8 cellular contexts compared by ENCODE assay signal in the genomic region with DNA sequence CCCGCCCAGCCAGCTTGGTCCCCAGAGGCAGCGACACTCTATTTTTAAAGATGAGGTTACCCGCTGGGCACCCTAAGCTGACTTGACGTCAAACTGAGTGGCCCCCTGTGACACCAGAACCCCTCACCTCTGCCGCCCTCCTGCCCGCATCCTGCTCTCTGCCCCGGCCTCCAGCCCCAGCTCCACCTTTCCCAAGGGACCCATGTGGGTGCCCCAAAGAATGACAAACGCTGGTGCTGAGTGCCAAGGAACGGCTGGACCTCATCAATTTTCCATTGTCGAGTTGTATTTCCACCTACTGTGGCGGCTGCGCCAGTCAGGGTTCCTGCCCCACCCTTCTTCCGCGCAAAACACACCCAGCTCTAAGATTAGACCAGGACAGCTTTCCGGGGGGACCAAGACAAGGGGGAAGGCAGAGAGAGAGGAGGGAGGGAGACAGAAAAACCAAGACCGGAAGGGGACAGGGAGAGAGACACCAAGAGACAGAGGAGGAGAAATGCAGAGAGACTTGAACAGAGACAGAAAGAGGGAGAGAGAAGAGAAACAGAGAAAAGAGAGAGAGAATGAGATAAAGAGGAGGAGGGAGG. TPM values are rescaled to one million over a fixed set of nuclear protein-coding genes. Genes with fewer than 3 reads are reported as not detected.
A peak's percentile ranks its signal among the peaks of the same experiment; 100 is the strongest.
DNase-seq lines count a peak whose midpoint lies in the region; ATAC-seq, FAIRE-seq and TF ChIP-seq lines count a peak whose summit lies in the region.

No MANE protein-coding gene starts in this region.

- H3K9me3 ChIP-seq in CD8-positive, alpha-beta T cell (ENCODE audit: low read length) = no peaks in the 10 kb centered on the region
- no peaks in the 10 kb centered on the region for H3K9me3 ChIP-seq in IMR-90 (ENCODE audit: control insufficient read depth, insufficient read depth, low read length)
- H3K9me3 ChIP-seq in K562 (replicated peaks; ENCODE audit: control insufficient read depth, insufficient read depth, low read depth, low read length) = no peaks in the 10 kb centered on the region
- no peaks in the 10 kb centered on the region for H3K9me3 ChIP-seq in mucosa of descending colon

- BruUV-seq in IMR-90 (replicated peaks; lab: Mats Ljungman, UMichigan) (no TSS peak), K562 (replicated peaks; lab: Mats Ljungman, UMichigan) (no TSS peak)

- TF ChIP-seq RAD21 in IMR-90 (IDR thresholded peaks at IDR 0.05; ENCODE audit: low read length) (no peak), K562 (CRISPR knock-in tag; conservative IDR thresholded peaks at IDR 0.05 in 1 of 2, IDR thresholded peaks at IDR 0.05 in 1 of 2) (no peak)

- peak overlapping the region; percentile 61 for H3K27ac ChIP-seq in CD8-positive, alpha-beta T cell (ENCODE audit: low read depth, low read length)
- H3K27ac ChIP-seq in IMR-90 (ENCODE audit: insufficient read depth, low read length) = no peak overlapping the region
- peak overlapping the region; percentile 78; the same call in 2 of the 3 replicates for H3K27ac ChIP-seq in K562 (ENCODE audit: extremely low read depth, low read depth, low read length)

- no peak overlapping the region for H2BK5ac ChIP-seq in IMR-90 (ENCODE audit: low read depth, low read length, poor library complexity, severe bottlenecking)

- ATAC-seq in CD8-positive, alpha-beta T cell = no peak
- ATAC-seq in IMR-90 (ENCODE audit: low read depth) (no peak), K562 (peak; percentile 49), mucosa of descending colon (peak; percentile 5), GM21515 (IDR thresholded peaks at IDR 0.05; ENCODE audit: unreplicated experiment) (no peak), HG03135 (IDR thresholded peaks at IDR 0.05; ENCODE audit: unreplicated experiment) (no peak), HG03108 (IDR thresholded peaks at IDR 0.05; ENCODE audit: unreplicated experiment) (no peak)

- H3K23ac ChIP-seq in IMR-90 (ENCODE audit: low read depth, low read length) = peak overlapping the region; percentile 49; the same call in 1 of the 2 replicates

- CTCF ChIA-PET in CD8-positive, alpha-beta T cell (lab: Charles Lee) = interaction anchor here (0.6 to 1.5 kb wide), 4 partner anchors 11 to 102 kb away, joined by 3 to 5 read pairs (median 4); no protein-coding TSS in a partner anchor
- CTCF ChIA-PET in IMR-90 (lab: Yijun Ruan, JAX) (no interaction called here), K562 (lab: Yijun Ruan, JAX; ENCODE audit: low intra/inter-chr PET ratio) (no interaction called here)

- no peak overlapping the region for H3K18ac ChIP-seq in IMR-90 (ENCODE audit: low read depth, low read length)

- H3K4me3 Mint-ChIP-seq in CD8-positive, alpha-beta T cell = peak overlapping the region; percentile 95

- no peak for TF ChIP-seq CTCF in CD8-positive, alpha-beta T cell (IDR thresholded peaks at IDR 0.05)
- TF ChIP-seq CTCF in IMR-90 (conservative IDR thresholded peaks at IDR 0.05; ENCODE audit: low read depth, low read length) = no peak
- no peak for TF ChIP-seq CTCF in K562 (IDR thresholded peaks at IDR 0.05 in 2 of 3, conservative IDR thresholded peaks at IDR 0.05 in 1 of 3; ENCODE audit: insufficient read depth in 2 of 3, low read depth in 1 of 3, low read length in 3 of 3)
- no peak for TF ChIP-seq CTCF in mucosa of descending colon (IDR thresholded peaks at IDR 0.05)

- H3K36me3 ChIP-seq in CD8-positive, alpha-beta T cell (ENCODE audit: insufficient read depth, low read length) = no peaks in the 10 kb centered on the region
- H3K36me3 ChIP-seq in IMR-90 (ENCODE audit: control insufficient read depth, insufficient read depth, low read length) = no peaks in the 10 kb centered on the region
- H3K36me3 ChIP-seq in K562 (ENCODE audit: control insufficient read depth, insufficient read depth, low read length) = peaks cover 14% of the 10 kb centered on the region; the same call in 1 of the 3 replicates
- no peaks in the 10 kb centered on the region for H3K36me3 ChIP-seq in mucosa of descending colon (ENCODE audit: low read depth)

- H3K79me1 ChIP-seq in IMR-90 (ENCODE audit: low read depth in 1 of 2, low read length in 2 of 2) = peaks cover 0 to 17% of the 10 kb centered on the region in 2 experiments; a peak in 1 of 4 replicates

- no peak overlapping the region for H4K91ac ChIP-seq in IMR-90 (ENCODE audit: insufficient read depth, low read depth, low read length)

- H3K9me3 Mint-ChIP-seq in CD8-positive, alpha-beta T cell = no peaks in the 10 kb centered on the region

- H2BK15ac ChIP-seq in IMR-90 (ENCODE audit: low read depth, low read length) = no peak overlapping the region

- H2AFZ ChIP-seq in IMR-90 (replicated peaks; ENCODE audit: low read length, poor library complexity) = peak overlapping the region; percentile 86
- H2AFZ ChIP-seq in K562 (ENCODE audit: low read depth, low read length) = no peak overlapping the region

- H3K4me3 ChIP-seq in CD8-positive, alpha-beta T cell (ENCODE audit: low read depth, low read length) = peak overlapping the region; percentile 53
- peak overlapping the region; percentile 90 for H3K4me3 ChIP-seq in IMR-90 (ENCODE audit: insufficient read depth, low read depth, low read length)
- peak overlapping the region; percentile 74 for H3K4me3 ChIP-seq in K562
- H3K4me3 ChIP-seq in mucosa of descending colon = no peak overlapping the region

- peak; percentile 65 for FAIRE-seq in K562 (lab: Jason Lieb, UNC)

- H3K27me3 ChIP-seq in CD8-positive, alpha-beta T cell (ENCODE audit: insufficient read depth, low read length) = no peaks in the 10 kb centered on the region
- H3K27me3 ChIP-seq in IMR-90 (ENCODE audit: control insufficient read depth, insufficient read depth, low read length) (no peaks in the 10 kb centered on the region), K562 (ENCODE audit: control insufficient read depth in 2 of 2, insufficient read depth in 2 of 2, low read length in 2 of 2) (no peaks in the 10 kb centered on the region)

- peaks cover 5% of the 10 kb centered on the region for H3K36me3 Mint-ChIP-seq in CD8-positive, alpha-beta T cell

- H3K27me3 Mint-ChIP-seq in CD8-positive, alpha-beta T cell (ENCODE audit: low read depth) = no peaks in the 10 kb centered on the region

- DNase-seq in CD8-positive, alpha-beta T cell = peak in 2 of 7 experiments; percentile 38
- DNase-seq in IMR-90 = no peak
- DNase-seq in K562 (ENCODE audit: extremely low read depth in 1 of 4, low spot score in 3 of 4) = peak; percentile 14 to 61 (median 28)
- peak; percentile 26 to 64 (median 27) for DNase-seq in mucosa of descending colon
- DNase-seq in GM19240 (ENCODE audit: insufficient read length, low spot score) = no peak

- peaks cover 19% of the 10 kb centered on the region for H3K4me1 ChIP-seq in CD8-positive, alpha-beta T cell (ENCODE audit: insufficient read depth, low read length)
- H3K4me1 ChIP-seq in IMR-90 (ENCODE audit: control insufficient read depth, insufficient read depth, low read length) (no peaks in the 10 kb centered on the region), K562 (replicated peaks in 1 of 2; ENCODE audit: control insufficient read depth in 2 of 2, insufficient read depth in 2 of 2, low read length in 2 of 2) (peaks cover 3 to 25% of the 10 kb centered on the region in 2 experiments; a peak in 4 of 5 replicates), mucosa of descending colon (ENCODE audit: low read depth) (no peaks in the 10 kb centered on the region)

- H3K4me1 Mint-ChIP-seq in CD8-positive, alpha-beta T cell (ENCODE audit: low read depth) = peaks cover 32% of the 10 kb centered on the region

- intact Hi-C loops in CD8-positive, alpha-beta T cell (cut with DNase I, micrococcal nuclease) = loop anchor here (5.0 to 10.0 kb wide), 3 partner anchors 49 to 1017 kb away; partner anchors contain the start of gene CD99 (in 1 of the 2)
- intact Hi-C loops in IMR-90 (cut with micrococcal nuclease) (no loop called here), K562 (cut with micrococcal nuclease) (loop anchor here (5.0 to 10.0 kb wide), 2 partner anchors 57 to 101 kb away; no protein-coding TSS in a partner anchor), mucosa of descending colon (cut with DNase I, micrococcal nuclease) (no loop called here)

- H3K4ac ChIP-seq in IMR-90 (ENCODE audit: low read depth, low read length) = no peak overlapping the region

- in situ Hi-C loops in IMR-90 (cut with MboI; ENCODE audit: low sequenced_read_pairs) (no loop called here), K562 (cut with MboI) (no loop called here)

- 62% methylated on average over 5 of the region's 16 CpGs; no CpG with 5 or more reads in 1 of the 2 experiments for WGBS in IMR-90 (ENCODE audit: extremely low coverage in 2 of 2, insufficient read length in 1 of 2), 2 experiments
- 23% methylated on average over 13 of the region's 16 CpGs for whole genome bisulfite sequencing in K562 (ENCODE audit: insufficient coverage, low coverage, missing lambda C conversion rate)

- H3K9me1 ChIP-seq in IMR-90 (ENCODE audit: insufficient read depth, low read length) (no peaks in the 10 kb centered on the region), K562 (ENCODE audit: control insufficient read depth, insufficient read depth, low read length) (no peaks in the 10 kb centered on the region)

- dilution Hi-C loops in IMR-90 (cut with HindIII; ENCODE audit: low sequenced_read_pairs, unreplicated experiment) = no loop called here

- POLR2A ChIA-PET in CD8-positive, alpha-beta T cell (lab: Charles Lee) = interaction anchor here (0.9 to 1.2 kb wide), 3 partner anchors 12 to 104 kb away, joined by 3 read pairs; no protein-coding TSS in a partner anchor
- POLR2A ChIA-PET in IMR-90 (lab: Charles Lee; ENCODE audit: unreplicated experiment) = no interaction called here
- POLR2A ChIA-PET in K562 (lab: Yijun Ruan, JAX) = interaction anchor here (0.5 to 1.5 kb wide), 5 partner anchors 11 to 27 kb away, joined by 3 to 5 read pairs (median 3); no protein-coding TSS in a partner anchor

- no peak for TF ChIP-seq EP300 in K562 (IDR thresholded peaks at IDR 0.05; ENCODE audit: low read length)

- H3K9ac ChIP-seq in IMR-90 (ENCODE audit: low read depth, low read length) (peak overlapping the region; percentile 65; the same call in 1 of the 2 replicates), K562 (ENCODE audit: insufficient read depth in 1 of 2, low read depth in 2 of 2, low read length in 2 of 2) (peak overlapping the region; percentile 63 to 93; a peak in 3 of 4 replicates)

- H2BK120ac ChIP-seq in IMR-90 (ENCODE audit: low read depth, low read length) = no peak overlapping the region

- no peak overlapping the region for H2BK20ac ChIP-seq in IMR-90 (ENCODE audit: low read depth, low read length)

- H4K5ac ChIP-seq in IMR-90 (ENCODE audit: low read depth, low read length) = no peak overlapping the region

- H3K14ac ChIP-seq in IMR-90 (replicated peaks; ENCODE audit: low read depth, low read length) = peak overlapping the region; percentile 48; the same call in 1 of the 2 replicates

- H3K4me2 ChIP-seq in IMR-90 (ENCODE audit: low read depth, low read length) (peak overlapping the region; percentile 90), K562 (ENCODE audit: insufficient read depth, low read length) (peak overlapping the region; percentile 82)

- H2AK9ac ChIP-seq in IMR-90 (replicated peaks; ENCODE audit: low read depth, low read length, poor library complexity) = no peak overlapping the region

- H4K20me1 ChIP-seq in IMR-90 (ENCODE audit: insufficient read depth, low read length) (no peaks in the 10 kb centered on the region), K562 (replicated peaks; ENCODE audit: control insufficient read depth, insufficient read depth, low read length) (no peaks in the 10 kb centered on the region; the same call in 1 of the 2 replicates)

- H2AK5ac ChIP-seq in IMR-90 (ENCODE audit: low read depth, low read length) = no peak overlapping the region

- peaks cover 51% of the 10 kb centered on the region for H3K79me2 ChIP-seq in K562 (ENCODE audit: control insufficient read depth, insufficient read depth, low read length)

- TF ChIP-seq POLR2A in IMR-90 (IDR thresholded peaks at IDR 0.05; ENCODE audit: low read depth, low read length) (no peak), K562 (conservative IDR thresholded peaks at IDR 0.05) (0 out of 2 replicates have a peak, but pooled peaks have one; percentile 31)

- no peak overlapping the region for H3K56ac ChIP-seq in IMR-90 (ENCODE audit: extremely low read depth, insufficient read depth, low read length)

- no peak overlapping the region for H4K8ac ChIP-seq in IMR-90 (ENCODE audit: low read depth in 2 of 2, low read length in 2 of 2)

- peak overlapping the region; percentile 94 for H3K27ac Mint-ChIP-seq in CD8-positive, alpha-beta T cell

RNA-seq across cellular contexts. Expression of gene PRKX, which starts 2.0 kb away (rescaled TPM):
- 10 to 100 TPM; 56.5 to 56.6 TPM for total RNA-seq in CD8-positive, alpha-beta T cell
- 13.1 and 14.9 TPM in 2 replicates for total RNA-seq in IMR-90 (2012; rRNA removed)
- 5.8 and 7.2 TPM in 2 replicates for polyA plus RNA-seq in IMR-90 (2012; rRNA removed)
- polyA plus RNA-seq in IMR-90 (2012; cell fraction: cytosol; rRNA removed) = 2.9 and 4.5 TPM in 2 replicates
- 3.4 and 8.9 TPM in 2 replicates for polyA plus RNA-seq in IMR-90 (2012; cell fraction: nucleus; rRNA removed; ENCODE audit: low replicate concordance)
- 42.6 and 68.8 TPM in 2 replicates for total RNA-seq in K562 (2011; cell fraction: chromatin; rRNA removed; ENCODE audit: low replicate concordance)
- total RNA-seq in K562 (2011; cell fraction: nucleolus; rRNA removed) = 19.3 and 28.0 TPM in 2 replicates
- 27.3 and 31.7 TPM in 2 replicates for total RNA-seq in K562 (2011; cell fraction: nucleoplasm; rRNA removed)
- 14.0 and 20.6 TPM in 2 replicates for total RNA-seq in K562 (2014; rRNA removed)
- total RNA-seq in K562 (2014; rRNA removed; fragmentation: Illumina TruSeq; extraction: Trizol) = 27.1 and 27.7 TPM in 2 replicates
- total RNA-seq in K562 (2015; rRNA removed; fragmentation: Illumina TruSeq; extraction: Trizol) = 22.0 and 23.7 TPM in 2 replicates
- total RNA-seq in K562 (2021) = 28.6 and 29.4 TPM in 2 replicates
- 16.1 and 23.8 TPM in 2 replicates for polyA plus RNA-seq in K562 (2011; rRNA removed)
- 7.5 and 10.7 TPM in 2 replicates for polyA plus RNA-seq in K562 (2011; cell fraction: cytosol; rRNA removed)
- 7.4 and 10.8 TPM in 2 replicates for polyA plus RNA-seq in K562 (2011; cell fraction: nucleus; rRNA removed)
- 12.1 and 16.4 TPM in 2 replicates for polyA plus RNA-seq in K562 (2012)
- 23.6 and 26.1 TPM in 2 replicates for polyA plus RNA-seq in K562 (2014; fragmentation: Illumina TruSeq; extraction: Trizol)
- polyA plus RNA-seq in K562 (2014; fragmentation: Nextera tagmentation; extraction: Ambion mirVana) = 1 to 10 TPM; 3.3 to 4.5 TPM
- polyA plus RNA-seq in K562 (2014; rRNA removed) = 17.0 and 21.9 TPM in 2 replicates
- polyA minus RNA-seq in K562 (2011; rRNA and poly(A)+ RNA removed) = 20.5 and 30.4 TPM in 2 replicates
- polyA minus RNA-seq in K562 (2011; cell fraction: cytosol; rRNA and poly(A)+ RNA removed) = 11.7 and 14.1 TPM in 2 replicates
- polyA minus RNA-seq in K562 (2011; cell fraction: nucleus; rRNA and poly(A)+ RNA removed) = 11.3 and 11.8 TPM in 2 replicates
- total RNA-seq in mucosa of descending colon = 10 to 100 TPM; 10.5 to 22.4 (median 21.5) TPM

Comparison
In these comparisons a context has a peak if more than half of its experiments do, and no peak if none do; other contexts are left out.
1. ATAC-seq: peak in K562 (single experiment) and mucosa of descending colon (single experiment); none in CD8-positive, alpha-beta T cell (single experiment), IMR-90 (single experiment), GM21515 (single experiment), HG03135 (single experiment) and HG03108 (single experiment).
2. DNase-seq: peak in K562 (4 of 4) and mucosa of descending colon (3 of 3); none in IMR-90 (single experiment) and GM19240 (single experiment).
3. intact Hi-C loops: an anchor here in CD8-positive, alpha-beta T cell (5.0 to 10.0 kb wide) and K562 (5.0 to 10.0 kb wide); none called in IMR-90 and mucosa of descending colon.